Comparison of ENCODE assay signal across 17 cellular contexts in genomic region chr4:106615961-106616360, GRCh38.
DNase-seq lines count a peak whose midpoint lies in the region; ATAC-seq and TF ChIP-seq lines count a peak whose summit lies in the region.
"Had no signal": no experiment of that assay in that cellular context is flagged by ENCODE, and none has a peak within 500 bp of the region (broad histone marks: within the 10 kb centered on the region; RNA-seq: fewer than 3 reads in every experiment).

No MANE protein-coding gene starts in this region.

- H3K9me3 ChIP-seq in SK-N-MC (ENCODE audit: low read depth, low read length) = no peaks in the 10 kb centered on the region
- H3K9me3 ChIP-seq: SJCRH30 had no signal

- H3K27ac ChIP-seq in SK-N-MC = 0 out of 2 replicates have a peak overlapping the region, but pooled peaks have one; percentile 11
- H3K27ac ChIP-seq: C4-2B, SJCRH30 had no signal

- no peak overlapping the region for H3K9ac ChIP-seq in SK-N-MC (ENCODE audit: insufficient read length)

- ATAC-seq in HG02571 (IDR thresholded peaks at IDR 0.05; ENCODE audit: unreplicated experiment) = no peak
- no peak for ATAC-seq in GM19463 (IDR thresholded peaks at IDR 0.05; ENCODE audit: unreplicated experiment)
- no peak for ATAC-seq in HG03097 (IDR thresholded peaks at IDR 0.05; ENCODE audit: low FRiP score, unreplicated experiment)
- ATAC-seq: HepG2, Panc1 had no signal

- DNase-seq in ELR (ENCODE audit: low read depth) (peak; percentile 33), SK-N-MC (ENCODE audit: low read depth, low spot score) (no peak), fibroblast of the aortic adventitia (ENCODE audit: low read depth) (peak; percentile 12), HK-2 (ENCODE audit: unreplicated experiment) (no peak)
- DNase-seq: AML-193, KBM-7, MV-4-11, NCI-H1694 treated with DMSO at 0.1 percent for 48 hours, NCI-H345, NCI-H524 treated with DMSO at 0.1 percent for 48 hours, SJCRH30 had no signal

- H3K4me3 ChIP-seq in SK-N-MC = no peak overlapping the region
- H3K4me3 ChIP-seq in fibroblast of the aortic adventitia (ENCODE audit: low read depth, low read length) = no peak overlapping the region
- H3K4me3 ChIP-seq: SJCRH30 had no signal

- H3K36me3 ChIP-seq in SK-N-MC (ENCODE audit: insufficient read depth, low read length) = no peaks in the 10 kb centered on the region
- H3K36me3 ChIP-seq: SJCRH30 had no signal

- no peak for TF ChIP-seq CTCF in fibroblast of the aortic adventitia (IDR thresholded peaks at IDR 0.05; ENCODE audit: insufficient read depth, low read length)

Comparison
In these comparisons a context has a peak if more than half of its experiments do, and no peak if none do; other contexts are left out.
1. DNase-seq: peak in ELR (single experiment) and fibroblast of the aortic adventitia (single experiment); none in SK-N-MC (single experiment) and HK-2 (single experiment).